In genomic region chr11:96707273-96707672, GRCh38 we compare ENCODE assay signal across 7 cellular contexts.
"Had no signal": no experiment of that assay in that cellular context is flagged by ENCODE, and none has a peak within 500 bp of the region (broad histone marks: within the 10 kb centered on the region; RNA-seq: fewer than 3 reads in every experiment).

No MANE protein-coding gene starts in this region.

- DNase-seq: GM23248, GOT3, H7, HFFc6, IMR-90 had no signal

- H3K4me3 Mint-ChIP-seq: HFFc6 had no signal

- H3K9me3 Mint-ChIP-seq: HFFc6 had no signal

- H3K27ac Mint-ChIP-seq: HFFc6 had no signal

- ATAC-seq: HCT116, K562 had no signal
